Comparison of ENCODE assay signal across 24 cellular contexts in the genomic region with DNA sequence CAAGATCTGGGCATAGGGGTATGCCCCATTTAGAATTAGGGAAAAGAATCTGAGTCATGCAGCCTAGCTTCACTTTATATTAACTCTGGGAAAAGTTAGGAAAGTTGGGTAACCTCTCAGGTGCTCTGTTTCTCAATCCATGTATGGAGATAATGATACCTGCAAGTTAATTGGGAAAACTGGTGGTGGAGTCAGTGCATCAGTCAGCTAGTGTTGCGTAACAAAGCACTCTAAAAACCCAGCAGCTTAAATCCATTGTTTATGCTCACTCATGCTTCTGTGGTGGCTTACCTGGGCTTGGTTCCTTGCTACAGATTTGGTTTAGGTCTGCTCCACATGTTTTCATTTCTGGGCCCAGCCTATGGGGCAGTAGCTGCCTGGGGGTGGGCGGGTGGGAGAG.
"Had no signal": no experiment of that assay in that cellular context is flagged by ENCODE, and none has a peak within 500 bp of the region (broad histone marks: within the 10 kb centered on the region; RNA-seq: fewer than 3 reads in every experiment).

No MANE protein-coding gene starts in this region.

- H3K4me3 ChIP-seq: body of pancreas, esophagus squamous epithelium, gastroesophageal sphincter, heart left ventricle, right atrium auricular region, stomach, suprapubic skin, tibial nerve had no signal

- H3K9me3 ChIP-seq: body of pancreas, esophagus squamous epithelium, gastroesophageal sphincter, heart left ventricle, right atrium auricular region, stomach, suprapubic skin, tibial nerve had no signal

- DNase-seq: activated CD4-positive, alpha-beta T cell treated with anti-CD3 and anti-CD28 coated beads for 1 hour; activated CD4-positive, alpha-beta T cell treated with anti-CD3 and anti-CD28 coated beads, Interleukin-2, amount 50 U/mL, for 48 hours; activated gamma-delta T cell treated with Interleukin-2 at 50 U/mL for 16 hours; anterior cingulate cortex; body of pancreas; central memory CD4-positive, alpha-beta T cell; dermis blood vessel endothelial cell; effector CD8-positive, alpha-beta T cell; esophagus squamous epithelium; heart left ventricle; left ventricle myocardium superior; midbrain; natural killer cell; stimulated activated CD4-positive, alpha-beta T cell treated with anti-CD3 and anti-CD28 coated beads, Interleukin-1b, Interleukin-23, amount 100 ng/mL, for 48 hours; stomach; T-helper 1 cell; WERI-Rb-1 had no signal

- ATAC-seq: body of pancreas; gastroesophageal sphincter; heart left ventricle; left ventricle myocardium superior; stimulated activated memory B cell treated with anti-CD40 and anti-IgM and Interleukin-4, amounts not matched to agents 10 μg/mL and 1 μg/mL and 100 μg/mL, for 72 hours had no signal

- H3K27ac ChIP-seq: body of pancreas, right atrium auricular region, stomach, suprapubic skin, tibial nerve, WERI-Rb-1 had no signal

- H3K4me3 Mint-ChIP-seq: activated naive CD4-positive, alpha-beta T cell treated with anti-CD3 and anti-CD28 coated beads, Interleukin-2, amount 50 U/mL, for 24 hours; natural killer cell; stimulated activated memory B cell treated with anti-CD40 and anti-IgM and Interleukin-4, amounts not matched to agents 10 μg/mL and 1 μg/mL and 100 μg/mL, for 72 hours had no signal

- H3K9me3 Mint-ChIP-seq: activated naive CD4-positive, alpha-beta T cell treated with anti-CD3 and anti-CD28 coated beads, Interleukin-2, amount 50 U/mL, for 24 hours; natural killer cell; stimulated activated memory B cell treated with anti-CD40 and anti-IgM and Interleukin-4, amounts not matched to agents 10 μg/mL and 1 μg/mL and 100 μg/mL, for 72 hours had no signal

- H3K36me3 Mint-ChIP-seq: natural killer cell had no signal

- H3K27me3 ChIP-seq: body of pancreas, esophagus squamous epithelium, gastroesophageal sphincter, heart left ventricle, right atrium auricular region, stomach, suprapubic skin, tibial nerve had no signal

- H3K36me3 ChIP-seq: gastroesophageal sphincter, heart left ventricle, right atrium auricular region, stomach, suprapubic skin, tibial nerve, WERI-Rb-1 had no signal

- H3K27me3 Mint-ChIP-seq: activated naive CD4-positive, alpha-beta T cell treated with anti-CD3 and anti-CD28 coated beads, Interleukin-2, amount 50 U/mL, for 24 hours; progenitor cell of endocrine pancreas; stimulated activated memory B cell treated with anti-CD40 and anti-IgM and Interleukin-4, amounts not matched to agents 10 μg/mL and 1 μg/mL and 100 μg/mL, for 72 hours had no signal

- H3K27ac Mint-ChIP-seq: activated naive CD4-positive, alpha-beta T cell treated with anti-CD3 and anti-CD28 coated beads, Interleukin-2, amount 50 U/mL, for 24 hours; progenitor cell of endocrine pancreas had no signal
